ENCODE assay signal across 1 cellular context in genomic region chr2:134954065-134954464, GRCh38.
TF ChIP-seq lines count a peak whose summit lies in the region.

No MANE protein-coding gene starts in this region.

TF ChIP-seq in GM12878, 131 proteins besides CTCF, POLR2A, EP300 and RAD21:
- TF ChIP-seq CBFB (IDR thresholded peaks at IDR 0.05; ENCODE audit: low read depth) (no peak), SP1 (IDR thresholded peaks at IDR 0.05; ENCODE audit: low read depth, low read length) (no peak), RBBP5 (conservative IDR thresholded peaks at IDR 0.05) (no peak), EGR1 (IDR thresholded peaks at IDR 0.05; ENCODE audit: borderline replicate concordance in 1 of 2, low read depth in 2 of 2, low read length in 2 of 2) (no peak), CHD1 (IDR thresholded peaks at IDR 0.05; ENCODE audit: low read depth, low read length) (no peak), ZNF274 (IDR thresholded peaks at IDR 0.05; ENCODE audit: insufficient read depth, insufficient read length) (no peak), HCFC1 (IDR thresholded peaks at IDR 0.05; ENCODE audit: low read length) (no peak), USF2 (IDR thresholded peaks at IDR 0.05; ENCODE audit: borderline replicate concordance, low read depth, low read length) (no peak), USF1 (IDR thresholded peaks at IDR 0.05; ENCODE audit: borderline replicate concordance, extremely low read length, insufficient read depth, low read depth, low read length) (no peak), ZSCAN29 (IDR thresholded peaks at IDR 0.05) (no peak), LARP7 (IDR thresholded peaks at IDR 0.05) (no peak), BHLHE40 (IDR thresholded peaks at IDR 0.05; ENCODE audit: borderline replicate concordance in 1 of 2, low read depth in 2 of 2, low read length in 1 of 2) (no peak), IKZF1 (conservative IDR thresholded peaks at IDR 0.05) (no peak), SRF (IDR thresholded peaks at IDR 0.05; ENCODE audit: low read depth in 2 of 2, low read length in 2 of 2) (no peak), BRCA1 (IDR thresholded peaks at IDR 0.05; ENCODE audit: low read depth, low read length) (no peak), GABPA (IDR thresholded peaks at IDR 0.05; ENCODE audit: low read depth) (no peak), MTA2 (IDR thresholded peaks at IDR 0.05; ENCODE audit: low read depth) (no peak), SREBF2 (IDR thresholded peaks at IDR 0.05; ENCODE audit: low read length) (no peak)
- TF ChIP-seq, protein P1, sequence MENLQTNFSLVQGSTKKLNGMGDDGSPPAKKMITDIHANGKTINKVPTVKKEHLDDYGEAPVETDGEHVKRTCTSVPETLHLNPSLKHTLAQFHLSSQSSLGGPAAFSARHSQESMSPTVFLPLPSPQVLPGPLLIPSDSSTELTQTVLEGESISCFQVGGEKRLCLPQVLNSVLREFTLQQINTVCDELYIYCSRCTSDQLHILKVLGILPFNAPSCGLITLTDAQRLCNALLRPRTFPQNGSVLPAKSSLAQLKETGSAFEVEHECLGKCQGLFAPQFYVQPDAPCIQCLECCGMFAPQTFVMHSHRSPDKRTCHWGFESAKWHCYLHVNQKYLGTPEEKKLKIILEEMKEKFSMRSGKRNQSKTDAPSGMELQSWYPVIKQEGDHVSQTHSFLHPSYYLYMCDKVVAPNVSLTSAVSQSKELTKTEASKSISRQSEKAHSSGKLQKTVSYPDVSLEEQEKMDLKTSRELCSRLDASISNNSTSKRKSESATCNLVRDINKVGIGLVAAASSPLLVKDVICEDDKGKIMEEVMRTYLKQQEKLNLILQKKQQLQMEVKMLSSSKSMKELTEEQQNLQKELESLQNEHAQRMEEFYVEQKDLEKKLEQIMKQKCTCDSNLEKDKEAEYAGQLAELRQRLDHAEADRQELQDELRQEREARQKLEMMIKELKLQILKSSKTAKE (IDR thresholded peaks at IDR 0.05; ENCODE audit: low read depth, poor library complexity, severe bottlenecking), result no peak
